ENCODE assay signal across 9 cellular contexts in genomic region chr18:7117390-7118355, GRCh38. TPM values are rescaled to one million over a fixed set of nuclear protein-coding genes. Genes with fewer than 3 reads are reported as not detected.
A peak's percentile ranks its signal among the peaks of the same experiment; 100 is the strongest.
DNase-seq lines count a peak whose midpoint lies in the region; ATAC-seq and TF ChIP-seq lines count a peak whose summit lies in the region.
"Had no signal": no experiment of that assay in that cellular context is flagged by ENCODE, and none has a peak within 500 bp of the region (broad histone marks: within the 10 kb centered on the region; RNA-seq: fewer than 3 reads in every experiment).

TSS of gene LAMA1 (minus strand) at chr18:7117797. CDS start at chr18:7117720, 77 bp downstream.

- H3K4me1 ChIP-seq in thyroid gland, result peaks cover 3 to 6% of the 10 kb centered on the region in 2 donors

- no TSS peak for BruUV-seq in MCF 10A (replicated peaks; lab: Mats Ljungman, UMichigan)

- peak within 1 kb of the TSS in 1 of 3 donors; percentile 14 for H3K27ac ChIP-seq in thyroid gland

- no peaks in the 10 kb centered on the region for H3K9me3 Mint-ChIP-seq in T-helper 1 cell treated with Interleukin-12 subunit alpha and Interleukin-12 subunit beta and Interleukin-4 antibody, amounts not matched to agents 30 μg/mL and 1 μg/mL, for 36 hours
- no peaks in the 10 kb centered on the region for H3K9me3 Mint-ChIP-seq in MCF 10A (ENCODE audit: unreplicated experiment)

- peaks cover 38% of the 10 kb centered on the region for H3K27me3 Mint-ChIP-seq in T-helper 1 cell treated with Interleukin-12 subunit alpha and Interleukin-12 subunit beta and Interleukin-4 antibody, amounts not matched to agents 30 μg/mL and 1 μg/mL, for 36 hours (ENCODE audit: low read depth)
- H3K27me3 Mint-ChIP-seq in MCF 10A (ENCODE audit: insufficient read depth, unreplicated experiment), result peaks cover 16% of the 10 kb centered on the region

- H3K4me1 Mint-ChIP-seq in T-helper 1 cell treated with Interleukin-12 subunit alpha and Interleukin-12 subunit beta and Interleukin-4 antibody, amounts not matched to agents 30 μg/mL and 1 μg/mL, for 36 hours (ENCODE audit: low read depth), result no peaks in the 10 kb centered on the region
- H3K4me1 Mint-ChIP-seq in MCF 10A (ENCODE audit: insufficient read depth, unreplicated experiment), result peaks cover 11% of the 10 kb centered on the region

- DNase-seq in T-helper 1 cell (no peak), MCF 10A (ENCODE audit: unreplicated experiment) (no peak), kidney tubule cell (ENCODE audit: low spot score) (peak; percentile 12), thyroid gland (peak; percentile 57 to 68), HuH-7 (ENCODE audit: low spot score) (no peak)

- no peak within 1 kb of the TSS for H3K27ac Mint-ChIP-seq in T-helper 1 cell treated with Interleukin-12 subunit alpha and Interleukin-12 subunit beta and Interleukin-4 antibody, amounts not matched to agents 30 μg/mL and 1 μg/mL, for 36 hours
- H3K27ac Mint-ChIP-seq in MCF 10A (ENCODE audit: low read depth, unreplicated experiment), result no peak within 1 kb of the TSS

- POLR2A ChIA-PET in MCF 10A (lab: Yijun Ruan, JAX), result no interaction called here

- H3K36me3 Mint-ChIP-seq in T-helper 1 cell treated with Interleukin-12 subunit alpha and Interleukin-12 subunit beta and Interleukin-4 antibody, amounts not matched to agents 30 μg/mL and 1 μg/mL, for 36 hours (ENCODE audit: low read depth), result no peaks in the 10 kb centered on the region
- no peaks in the 10 kb centered on the region for H3K36me3 Mint-ChIP-seq in MCF 10A (ENCODE audit: insufficient read depth, unreplicated experiment)

- ATAC-seq in GM18858 (IDR thresholded peaks at IDR 0.05; ENCODE audit: unreplicated experiment) (no peak), HG03571 (IDR thresholded peaks at IDR 0.05; ENCODE audit: unreplicated experiment) (no peak)

- TF ChIP-seq CTCF in MCF 10A (IDR thresholded peaks at IDR 0.05; ENCODE audit: unreplicated experiment), result no peak
- no peak for TF ChIP-seq CTCF in thyroid gland (IDR thresholded peaks at IDR 0.05)

- H3K9me3 ChIP-seq in thyroid gland, result no peaks in the 10 kb centered on the region

- peak within 1 kb of the TSS; percentile 41 for H3K4me3 Mint-ChIP-seq in T-helper 1 cell treated with Interleukin-12 subunit alpha and Interleukin-12 subunit beta and Interleukin-4 antibody, amounts not matched to agents 30 μg/mL and 1 μg/mL, for 36 hours
- H3K4me3 Mint-ChIP-seq in MCF 10A (ENCODE audit: unreplicated experiment), result peak within 1 kb of the TSS; percentile 76

- H3K36me3 ChIP-seq in thyroid gland, result no peaks in the 10 kb centered on the region

- WGBS in thyroid gland, 2 donors, result 3 to 14% methylated on average over 12 to 21 of the region's 95 CpGs

- CTCF ChIA-PET in MCF 10A (lab: Yijun Ruan, JAX), result no interaction called here

- H3K4me3 ChIP-seq in thyroid gland (replicated peaks in 1 of 3), result peak within 1 kb of the TSS; percentile 54 to 69 (median 60)

- H3K27me3 ChIP-seq in thyroid gland, result no peaks in the 10 kb centered on the region

- peak in 1 of 2 donors; percentile 55 for TF ChIP-seq POLR2A in thyroid gland (IDR thresholded peaks at IDR 0.05)

- intact Hi-C loops in MCF 10A (cut with micrococcal nuclease) (no loop called here), thyroid gland (cut with DNase I) (no loop called here)

RNA-seq across cellular contexts. Expression of gene LAMA1, which starts in this region (rescaled TPM):
- 9.6 and 11.3 TPM in 2 replicates for total RNA-seq in MCF 10A (2022)
- 10 to 100 TPM in 3 of 4 donors, 1 to 10 TPM in 1; 4.2 to 20.7 (median 15.2) TPM for total RNA-seq in thyroid gland
- total RNA-seq: HT-29 had no signal

Comparison
In these comparisons a context has a peak if more than half of its experiments do, and no peak if none do; other contexts are left out.
1. DNase-seq: peak in kidney tubule cell (single experiment) and thyroid gland (2 of 2); none in T-helper 1 cell (0 of 5), MCF 10A (single experiment) and HuH-7 (single experiment).